Comparison of ENCODE assay signal across 1 cellular context in the genomic region with DNA sequence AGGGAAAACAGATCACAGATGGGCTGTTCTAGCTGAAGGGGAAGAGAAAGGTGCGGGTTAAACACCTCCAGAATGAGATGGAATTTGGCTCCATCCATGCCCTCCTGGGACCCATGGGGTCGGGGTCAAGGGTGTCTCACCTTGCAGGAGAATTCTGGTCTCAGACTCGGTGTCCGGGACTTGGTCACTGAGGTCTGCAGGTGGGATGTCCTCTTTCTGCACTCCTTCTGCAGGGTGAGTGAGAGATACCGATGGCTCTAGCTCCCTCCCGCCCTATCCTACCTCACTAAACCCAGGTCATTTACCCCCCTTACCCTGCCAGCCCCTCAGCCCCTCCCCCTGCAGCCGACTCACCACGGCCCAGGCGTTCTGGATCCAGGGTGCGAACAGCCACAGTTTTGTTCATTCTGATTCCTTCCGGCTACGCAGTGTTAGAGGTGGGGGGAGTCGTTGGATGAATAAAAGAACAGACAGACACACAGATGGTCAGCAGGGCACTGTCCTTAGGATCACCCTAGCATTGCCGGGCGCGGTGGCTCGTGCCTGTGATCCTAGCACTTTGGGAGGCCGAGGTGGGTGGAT.
TF ChIP-seq lines count a peak whose summit lies in the region.

No MANE protein-coding gene starts in this region.

TF ChIP-seq in HepG2, 621 proteins besides CTCF, POLR2A, EP300 and RAD21:
- TF ChIP-seq KDM5B (CRISPR knock-in tag; IDR thresholded peaks at IDR 0.05; ENCODE audit: borderline replicate concordance) (no peak), RBM22 (optimal IDR thresholded peaks at IDR 0.05; ENCODE audit: low read length) (peak; percentile 61)
